Comparison of ENCODE assay signal across 37 cellular contexts in the genomic region with DNA sequence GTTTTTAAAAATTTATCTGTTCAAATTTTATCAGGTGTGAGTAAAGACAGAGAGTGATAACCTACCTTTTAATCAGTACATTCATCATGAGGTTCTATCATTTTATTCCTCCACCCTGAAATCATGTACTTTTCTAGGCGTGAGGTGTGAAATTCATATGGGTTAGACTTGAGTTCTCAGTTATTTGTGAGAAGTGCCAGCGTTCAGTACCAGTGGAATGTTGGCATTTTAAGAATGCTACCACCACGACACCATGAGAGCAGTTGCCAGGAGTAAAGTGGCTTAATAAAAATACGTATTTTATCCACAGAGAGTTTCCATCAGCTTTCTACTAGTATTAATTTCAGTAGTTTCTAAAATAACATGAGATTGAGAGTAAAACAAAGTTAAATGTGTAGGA.
A peak's percentile ranks its signal among the peaks of the same experiment; 100 is the strongest.
DNase-seq lines count a peak whose midpoint lies in the region; ATAC-seq and TF ChIP-seq lines count a peak whose summit lies in the region.
"Had no signal": no experiment of that assay in that cellular context is flagged by ENCODE, and none has a peak within 500 bp of the region (broad histone marks: within the 10 kb centered on the region; RNA-seq: fewer than 3 reads in every experiment).

No MANE protein-coding gene starts in this region.

- peak overlapping the region; percentile 55 for H3K9ac ChIP-seq in skeletal muscle satellite cell (ENCODE audit: low read depth, low read length)

- H3K4me2 ChIP-seq in GM23338 (no peak overlapping the region), skeletal muscle satellite cell (ENCODE audit: low read length) (peak overlapping the region; percentile 60)

- H3K4me1 ChIP-seq in GM23338 (ENCODE audit: insufficient read depth) = no peaks in the 10 kb centered on the region
- peaks cover 24% of the 10 kb centered on the region for H3K4me1 ChIP-seq in skeletal muscle satellite cell (ENCODE audit: control insufficient read depth, insufficient read depth, low read length)
- H3K4me1 ChIP-seq: foreskin keratinocyte, heart left ventricle, left ventricle myocardium inferior, prostate gland, tibial nerve had no signal

- H3K27ac ChIP-seq in GM23338 (ENCODE audit: low read depth) = no peak overlapping the region
- H3K27ac ChIP-seq: cardiac muscle cell, epithelial cell of prostate, foreskin keratinocyte, heart left ventricle, HL-60, left ventricle myocardium inferior, neutrophil, prostate gland, tibial nerve, WERI-Rb-1 had no signal

- DNase-seq in GM23338 (ENCODE audit: low spot score) = peak; percentile 2
- DNase-seq in amniotic epithelial cell (ENCODE audit: low read depth) = peak; percentile 40
- DNase-seq in fibroblast of the aortic adventitia (ENCODE audit: low read depth) = peak; percentile 25
- no peak for DNase-seq in COR-L47 (lab: John Stamatoyannopoulos, UW)
- DNase-seq in GF-D8 (lab: John Stamatoyannopoulos, UW) = no peak
- DNase-seq in COLO668 (lab: John Stamatoyannopoulos, UW; ENCODE audit: unreplicated experiment) = no peak
- DNase-seq: activated CD4-positive, alpha-beta T cell treated with anti-CD3 and anti-CD28 coated beads for 48 hours; activated CD8-positive, alpha-beta memory T cell treated with anti-CD3 and anti-CD28 coated beads for 24 hours; activated naive CD4-positive, alpha-beta T cell treated with anti-CD3 and anti-CD28 coated beads, Interleukin-2, amount 50 U/mL, for 16 hours; activated T-cell treated with anti-CD3 and anti-CD28 coated beads for 4 hours; amygdala; C1 segment of cervical spinal cord; cortex of kidney; DND-41; effector memory CD4-positive, alpha-beta T cell; heart left ventricle; islet precursor cell; left ventricle myocardium inferior; naive B cell; NCI-H146; NCI-H2107; NCI-H345; SIG-M5; stimulated activated CD4-positive, alpha-beta T cell treated with anti-CD3 and anti-CD28 coated beads, Interleukin-15, amount 100 ng/mL, for 24 hours; stimulated activated CD4-positive, alpha-beta T cell treated with anti-CD3 and anti-CD28 coated beads, Interleukin-4, amount 100 ng/mL, for 4 hours; T-helper 9 cell; WERI-Rb-1 had no signal

- no peaks in the 10 kb centered on the region for H3F3A ChIP-seq in GM23338 (replicated peaks; ENCODE audit: low read depth)

- no peaks in the 10 kb centered on the region for H3K27me3 ChIP-seq in GM23338 (ENCODE audit: insufficient read depth)
- H3K27me3 ChIP-seq in skeletal muscle satellite cell (ENCODE audit: control insufficient read depth, insufficient read depth, low read length) = no peaks in the 10 kb centered on the region
- H3K27me3 ChIP-seq: cardiac muscle cell, foreskin keratinocyte, heart left ventricle, neutrophil, tibial nerve had no signal

- H3K4me3 ChIP-seq in GM23338 = no peak overlapping the region
- no peak overlapping the region for H3K4me3 ChIP-seq in fibroblast of the aortic adventitia (ENCODE audit: low read depth, low read length)
- peak overlapping the region; percentile 32 for H3K4me3 ChIP-seq in skeletal muscle satellite cell (ENCODE audit: low read length)
- H3K4me3 ChIP-seq: cardiac muscle cell, heart left ventricle, left ventricle myocardium inferior, prostate gland, tibial nerve had no signal

- no peaks in the 10 kb centered on the region for H3K36me3 Mint-ChIP-seq in GM23338 (ENCODE audit: low read depth)
- H3K36me3 Mint-ChIP-seq: naive B cell had no signal

- H3K36me3 ChIP-seq in GM23338 (ENCODE audit: insufficient read depth) = no peaks in the 10 kb centered on the region
- H3K36me3 ChIP-seq in skeletal muscle satellite cell (ENCODE audit: insufficient read depth, low read length) = no peaks in the 10 kb centered on the region
- H3K36me3 ChIP-seq: cardiac muscle cell, heart left ventricle, left ventricle myocardium inferior, neutrophil, prostate gland, tibial nerve, WERI-Rb-1 had no signal

- TF ChIP-seq CTCF in GM23338 (conservative IDR thresholded peaks at IDR 0.05; ENCODE audit: low read depth in 2 of 2) = no peak
- no peak for TF ChIP-seq CTCF in fibroblast of the aortic adventitia (IDR thresholded peaks at IDR 0.05; ENCODE audit: insufficient read depth, low read length)

- ATAC-seq in GM23338 = no peak
- ATAC-seq: foreskin keratinocyte, heart left ventricle, sciatic nerve had no signal

- no peaks in the 10 kb centered on the region for H3K9me2 ChIP-seq in GM23338 (ENCODE audit: insufficient read depth)

- H3K27ac Mint-ChIP-seq in GM23338 = no peak overlapping the region
- H3K27ac Mint-ChIP-seq: activated T-helper 2 cell treated with anti-CD3 and anti-CD28 coated beads, Interferon-gamma antibody, Interleukin-2, Interleukin-4, amounts not matched to agents 10 μg/mL and 5 μg/mL and 100 μg/mL, durations not matched to agents 14 hours and 24 hours and 36 hours had no signal

- no peaks in the 10 kb centered on the region for H4K20me1 ChIP-seq in GM23338 (replicated peaks; ENCODE audit: insufficient read depth)

- no peaks in the 10 kb centered on the region for H3K4me1 Mint-ChIP-seq in GM23338
- H3K4me1 Mint-ChIP-seq: naive B cell had no signal

- no peaks in the 10 kb centered on the region for H3K79me2 ChIP-seq in GM23338 (replicated peaks; ENCODE audit: insufficient read depth)

- H3K4me3 Mint-ChIP-seq in GM23338 = no peak overlapping the region
- H3K4me3 Mint-ChIP-seq: naive B cell had no signal

- H2AFZ ChIP-seq in GM23338 = no peak overlapping the region

- H3K9me3 ChIP-seq in skeletal muscle satellite cell (replicated peaks; ENCODE audit: low read length) = no peaks in the 10 kb centered on the region
- H3K9me3 ChIP-seq: left ventricle myocardium inferior, neutrophil, prostate gland, tibial nerve had no signal

- peaks cover 6% of the 10 kb centered on the region for H3K27me3 Mint-ChIP-seq in GM23338 (ENCODE audit: insufficient read depth, low read depth, poor library complexity)
- H3K27me3 Mint-ChIP-seq: naive B cell had no signal

- no peaks in the 10 kb centered on the region for H3K9me3 Mint-ChIP-seq in GM23338

TF ChIP-seq in GM23338, 12 proteins besides CTCF, POLR2A, EP300 and RAD21 (continues in another document):
- TF ChIP-seq NANOG (IDR thresholded peaks at IDR 0.05; ENCODE audit: borderline replicate concordance) (no peak), JUNB (IDR thresholded peaks at IDR 0.05; ENCODE audit: unreplicated experiment) (no peak), EZH2 (IDR thresholded peaks at IDR 0.05; ENCODE audit: low read depth, unreplicated experiment) (no peak), ZNF114 (CRISPR knock-in tag; IDR thresholded peaks at IDR 0.05) (no peak), EZH2phosphoT487 (IDR thresholded peaks at IDR 0.05; ENCODE audit: unreplicated experiment) (no peak), ZNF331 (CRISPR knock-in tag; IDR thresholded peaks at IDR 0.05; ENCODE audit: low read depth) (no peak), POLR2AphosphoS5 (IDR thresholded peaks at IDR 0.05; ENCODE audit: low read depth) (no peak), STAT1 (IDR thresholded peaks at IDR 0.05; ENCODE audit: unreplicated experiment) (no peak), CREB1 (CRISPR knock-in tag; IDR thresholded peaks at IDR 0.05; ENCODE audit: low read depth) (no peak)
- TF ChIP-seq, protein P1, sequence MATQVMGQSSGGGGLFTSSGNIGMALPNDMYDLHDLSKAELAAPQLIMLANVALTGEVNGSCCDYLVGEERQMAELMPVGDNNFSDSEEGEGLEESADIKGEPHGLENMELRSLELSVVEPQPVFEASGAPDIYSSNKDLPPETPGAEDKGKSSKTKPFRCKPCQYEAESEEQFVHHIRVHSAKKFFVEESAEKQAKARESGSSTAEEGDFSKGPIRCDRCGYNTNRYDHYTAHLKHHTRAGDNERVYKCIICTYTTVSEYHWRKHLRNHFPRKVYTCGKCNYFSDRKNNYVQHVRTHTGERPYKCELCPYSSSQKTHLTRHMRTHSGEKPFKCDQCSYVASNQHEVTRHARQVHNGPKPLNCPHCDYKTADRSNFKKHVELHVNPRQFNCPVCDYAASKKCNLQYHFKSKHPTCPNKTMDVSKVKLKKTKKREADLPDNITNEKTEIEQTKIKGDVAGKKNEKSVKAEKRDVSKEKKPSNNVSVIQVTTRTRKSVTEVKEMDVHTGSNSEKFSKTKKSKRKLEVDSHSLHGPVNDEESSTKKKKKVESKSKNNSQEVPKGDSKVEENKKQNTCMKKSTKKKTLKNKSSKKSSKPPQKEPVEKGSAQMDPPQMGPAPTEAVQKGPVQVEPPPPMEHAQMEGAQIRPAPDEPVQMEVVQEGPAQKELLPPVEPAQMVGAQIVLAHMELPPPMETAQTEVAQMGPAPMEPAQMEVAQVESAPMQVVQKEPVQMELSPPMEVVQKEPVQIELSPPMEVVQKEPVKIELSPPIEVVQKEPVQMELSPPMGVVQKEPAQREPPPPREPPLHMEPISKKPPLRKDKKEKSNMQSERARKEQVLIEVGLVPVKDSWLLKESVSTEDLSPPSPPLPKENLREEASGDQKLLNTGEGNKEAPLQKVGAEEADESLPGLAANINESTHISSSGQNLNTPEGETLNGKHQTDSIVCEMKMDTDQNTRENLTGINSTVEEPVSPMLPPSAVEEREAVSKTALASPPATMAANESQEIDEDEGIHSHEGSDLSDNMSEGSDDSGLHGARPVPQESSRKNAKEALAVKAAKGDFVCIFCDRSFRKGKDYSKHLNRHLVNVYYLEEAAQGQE (IDR thresholded peaks at IDR 0.05; ENCODE audit: unreplicated experiment) = no peak
- TF ChIP-seq, protein P2, sequence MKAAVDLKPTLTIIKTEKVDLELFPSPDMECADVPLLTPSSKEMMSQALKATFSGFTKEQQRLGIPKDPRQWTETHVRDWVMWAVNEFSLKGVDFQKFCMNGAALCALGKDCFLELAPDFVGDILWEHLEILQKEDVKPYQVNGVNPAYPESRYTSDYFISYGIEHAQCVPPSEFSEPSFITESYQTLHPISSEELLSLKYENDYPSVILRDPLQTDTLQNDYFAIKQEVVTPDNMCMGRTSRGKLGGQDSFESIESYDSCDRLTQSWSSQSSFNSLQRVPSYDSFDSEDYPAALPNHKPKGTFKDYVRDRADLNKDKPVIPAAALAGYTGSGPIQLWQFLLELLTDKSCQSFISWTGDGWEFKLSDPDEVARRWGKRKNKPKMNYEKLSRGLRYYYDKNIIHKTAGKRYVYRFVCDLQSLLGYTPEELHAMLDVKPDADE (IDR thresholded peaks at IDR 0.05) = no peak

Comparison
In these comparisons a context has a peak if more than half of its experiments do, and no peak if none do; other contexts are left out.
1. DNase-seq: peak in GM23338 (single experiment), amniotic epithelial cell (single experiment) and fibroblast of the aortic adventitia (single experiment); none in COR-L47 (single experiment), GF-D8 (single experiment) and COLO668 (single experiment).